Comparison of ENCODE assay signal across 11 cellular contexts in the genomic region with DNA sequence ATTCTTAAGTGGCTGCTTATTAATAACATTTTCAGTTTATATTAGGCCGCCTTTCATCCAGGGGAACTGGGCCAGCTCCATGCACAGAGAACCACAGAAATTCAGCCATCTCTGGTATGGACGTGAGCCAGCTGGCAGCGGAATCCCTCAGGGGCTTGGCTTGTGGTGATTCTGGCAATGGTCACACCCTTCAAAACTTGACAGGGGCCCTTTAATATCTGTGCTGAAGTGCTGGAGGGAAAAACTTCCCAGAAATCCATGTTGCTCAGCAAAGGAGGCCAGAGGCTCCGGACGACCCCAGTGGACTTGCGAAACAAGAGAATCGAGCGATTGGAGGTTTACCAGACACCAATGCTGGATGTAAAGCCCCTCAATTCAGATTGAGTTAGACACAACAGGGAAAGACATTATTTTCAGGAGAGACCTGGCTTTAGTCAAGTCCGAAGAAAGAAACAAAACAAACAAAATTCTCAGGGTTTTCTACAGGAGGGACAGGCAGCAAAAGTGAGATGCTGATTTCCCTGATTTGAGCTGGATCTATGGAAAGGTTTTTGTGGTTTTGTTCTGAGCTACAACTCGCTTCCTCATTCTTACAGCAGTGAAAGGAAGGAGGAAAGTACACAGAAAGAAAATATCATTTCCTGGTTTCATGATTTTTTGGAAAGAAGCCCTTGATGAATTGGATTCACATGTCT. TPM values are rescaled to one million over a fixed set of nuclear protein-coding genes. Genes with fewer than 3 reads are reported as not detected.
DNase-seq lines count a peak whose midpoint lies in the region; ATAC-seq and TF ChIP-seq lines count a peak whose summit lies in the region.
"Had no signal": no experiment of that assay in that cellular context is flagged by ENCODE, and none has a peak within 500 bp of the region (broad histone marks: within the 10 kb centered on the region; RNA-seq: fewer than 3 reads in every experiment).

No MANE protein-coding gene starts in this region.

- no peaks in the 10 kb centered on the region for H4K20me1 ChIP-seq in hepatocyte (ENCODE audit: insufficient read depth, poor library complexity, severe bottlenecking)

- WGBS in hepatocyte (ENCODE audit: low lambda C conversion rate, missing lambda C conversion rate): 37% methylated on average over 10 of the region's 10 CpGs
- WGBS in stomach, 5 donors: 10 to 44% (median 33%) methylated on average over 10 of the region's 10 CpGs

- no peak for TF ChIP-seq POLR2A in stomach (IDR thresholded peaks at IDR 0.05)

- H3K36me3 ChIP-seq in hepatocyte (replicated peaks; ENCODE audit: insufficient read depth, low read depth): no peaks in the 10 kb centered on the region
- no peaks in the 10 kb centered on the region for H3K36me3 ChIP-seq in stomach
- H3K36me3 ChIP-seq: cardiac muscle cell had no signal

- H3K27ac ChIP-seq in hepatocyte (peak overlapping the region; percentile 87), stomach (peak overlapping the region in 4 of 5 donors; percentile 76 to 89 (median 80))
- H3K27ac ChIP-seq: cardiac muscle cell, HL-60 had no signal

- H3K79me2 ChIP-seq in hepatocyte: peaks cover 74% of the 10 kb centered on the region

- DNase-seq in HS-27A (ENCODE audit: low read depth) (peak; percentile 66), astrocyte of the hippocampus (ENCODE audit: low read depth, low spot score) (peak; percentile 94), hepatocyte (ENCODE audit: low spot score) (peak; percentile 53), stomach (peak; percentile 59), NCI-H510A (lab: John Stamatoyannopoulos, UW) (no peak)
- no peak for DNase-seq in activated T-cell treated with anti-CD3 and anti-CD28 coated beads, Interleukin-2, amount 50 U/mL, for 48 hours
- no peak for DNase-seq in activated effector memory CD4-positive, alpha-beta T cell treated with anti-CD3 and anti-CD28 coated beads, Interleukin-2, amount 50 U/mL, for 16 hours
- DNase-seq: SW 1271 had no signal

- H3K4me3 ChIP-seq in hepatocyte: no peak overlapping the region
- H3K4me3 ChIP-seq in stomach: peak overlapping the region in 3 of 4 donors; percentile 8 to 22 (median 22)
- H3K4me3 ChIP-seq: cardiac muscle cell had no signal

- ATAC-seq in HG02884 (IDR thresholded peaks at IDR 0.05; ENCODE audit: unreplicated experiment): no peak

- intact Hi-C loops in stomach (cut with DNase I; ENCODE audit: low total_unique reads): no loop called here

- TF ChIP-seq CTCF in hepatocyte (IDR thresholded peaks at IDR 0.05; ENCODE audit: poor library complexity): no peak
- no peak for TF ChIP-seq CTCF in stomach (IDR thresholded peaks at IDR 0.05)

- no peak overlapping the region for H2AFZ ChIP-seq in hepatocyte

- H3K4me2 ChIP-seq in hepatocyte: peak overlapping the region; percentile 66

- H3K4me1 ChIP-seq in hepatocyte (ENCODE audit: insufficient read depth) (peaks cover 38% of the 10 kb centered on the region), stomach (peaks cover 32 to 92% (median 61%) of the 10 kb centered on the region in 4 donors)

- no peak for TF ChIP-seq EP300 in stomach (IDR thresholded peaks at IDR 0.05)

- H3K9me2 ChIP-seq in hepatocyte (replicated peaks; ENCODE audit: insufficient read depth): no peaks in the 10 kb centered on the region

- H3K9me3 ChIP-seq in hepatocyte (ENCODE audit: low read depth) (no peaks in the 10 kb centered on the region), stomach (no peaks in the 10 kb centered on the region)

- H3K27me3 ChIP-seq in hepatocyte (no peaks in the 10 kb centered on the region), stomach (no peaks in the 10 kb centered on the region)
- H3K27me3 ChIP-seq: cardiac muscle cell had no signal

RNA-seq across cellular contexts. Expression of gene PRICKLE2, which starts 11.1 kb away (rescaled TPM):
- total RNA-seq in hepatocyte (21.1 and 30.3 TPM in 2 replicates), stomach (10 to 100 TPM; 10.7 to 59.1 (median 42.5) TPM)
- polyA plus RNA-seq in hepatocyte (8.5 TPM in 2 replicates), stomach (1 to 10 TPM; 3.7 to 4.0 (median 3.8) TPM)

Comparison
In these comparisons a context has a peak if more than half of its experiments do, and no peak if none do; other contexts are left out.
1. DNase-seq: peak in HS-27A (single experiment), astrocyte of the hippocampus (single experiment), hepatocyte (single experiment) and stomach (single experiment); none in NCI-H510A (single experiment), activated T-cell treated with anti-CD3 and anti-CD28 coated beads, Interleukin-2, amount 50 U/mL, for 48 hours (0 of 2) and activated effector memory CD4-positive, alpha-beta T cell treated with anti-CD3 and anti-CD28 coated beads, Interleukin-2, amount 50 U/mL, for 16 hours (single experiment).